23 cellular contexts compared by ENCODE assay signal in genomic region chr14:89648510-89648909, GRCh38.
DNase-seq lines count a peak whose midpoint lies in the region; ATAC-seq, FAIRE-seq and TF ChIP-seq lines count a peak whose summit lies in the region.
"Had no signal": no experiment of that assay in that cellular context is flagged by ENCODE, and none has a peak within 500 bp of the region (broad histone marks: within the 10 kb centered on the region; RNA-seq: fewer than 3 reads in every experiment).

No MANE protein-coding gene starts in this region.

- H3K79me2 ChIP-seq in keratinocyte (ENCODE audit: control insufficient read depth, insufficient read depth, low read length), result no peaks in the 10 kb centered on the region

- H3K9ac ChIP-seq in keratinocyte (ENCODE audit: control insufficient read depth, extremely low read depth, insufficient read depth, low read length), result no peak overlapping the region
- H3K9ac ChIP-seq: BLaER1, GM23248 had no signal

- dilution Hi-C loops in keratinocyte (cut with MboI; ENCODE audit: extremely low pct_ligation_motif_present, low sequenced_read_pairs), result no loop called here

- H3K9me1 ChIP-seq in keratinocyte (ENCODE audit: control insufficient read depth, extremely low read depth, insufficient read depth, low read length), result no peaks in the 10 kb centered on the region

- H3K4me2 ChIP-seq in keratinocyte (ENCODE audit: control insufficient read depth, extremely low read depth, insufficient read depth, low read depth, low read length), result no peak overlapping the region
- H3K4me2 ChIP-seq: BLaER1 had no signal

- no peak overlapping the region for H3K4me3 Mint-ChIP-seq in activated T-helper 2 cell treated with anti-CD3 and anti-CD28 coated beads, Interferon-gamma antibody, Interleukin-2, Interleukin-4, amounts not matched to agents 10 μg/mL and 5 μg/mL and 100 μg/mL, durations not matched to agents 14 hours and 24 hours and 36 hours (ENCODE audit: low read depth)
- no peak overlapping the region for H3K4me3 Mint-ChIP-seq in naive thymus-derived CD4-positive, alpha-beta T cell
- H3K4me3 Mint-ChIP-seq in activated CD8-positive, alpha-beta T cell treated with anti-CD3 and anti-CD28 coated beads for 36 hours, result no peak overlapping the region
- H3K4me3 Mint-ChIP-seq: CD4-positive, alpha-beta T cell had no signal

- H3K9me3 ChIP-seq in keratinocyte (ENCODE audit: control insufficient read depth, low read depth, low read length), result no peaks in the 10 kb centered on the region
- H3K9me3 ChIP-seq in naive thymus-derived CD4-positive, alpha-beta T cell (ENCODE audit: control insufficient read depth in 2 of 3, low read length in 3 of 3), result no peaks in the 10 kb centered on the region
- H3K9me3 ChIP-seq: BLaER1, HAP-1 had no signal

- ATAC-seq in naive thymus-derived CD4-positive, alpha-beta T cell, result peak; percentile 52
- no peak for ATAC-seq in GM21529 (IDR thresholded peaks at IDR 0.05; ENCODE audit: unreplicated experiment)
- ATAC-seq in activated CD8-positive, alpha-beta T cell treated with anti-CD3 and anti-CD28 coated beads for 36 hours, result no peak
- ATAC-seq: Panc1 had no signal

- POLR2A ChIA-PET in naive thymus-derived CD4-positive, alpha-beta T cell (lab: Charles Lee), result interaction anchor here (0.7 to 0.8 kb wide), 2 partner anchors 9 to 12 kb away, joined by 3 read pairs; no protein-coding TSS in a partner anchor
- POLR2A ChIA-PET in activated CD8-positive, alpha-beta T cell treated with anti-CD3 and anti-CD28 coated beads for 36 hours (lab: Charles Lee), result interaction anchor here (0.8 kb wide), 1 partner anchor 18 kb away, joined by 3 read pairs; no protein-coding TSS in a partner anchor

- H4K20me1 ChIP-seq in keratinocyte (ENCODE audit: control insufficient read depth, extremely low read depth, insufficient read depth, low read length), result no peaks in the 10 kb centered on the region
- H4K20me1 ChIP-seq: BLaER1 had no signal

- TF ChIP-seq CTCF in keratinocyte (optimal IDR thresholded peaks at IDR 0.05 in 1 of 3, IDR thresholded peaks at IDR 0.05 in 1 of 3, conservative IDR thresholded peaks at IDR 0.05 in 1 of 3; ENCODE audit: extremely low read depth in 1 of 3, insufficient read depth in 2 of 3, low read length in 3 of 3), result no peak
- no peak for TF ChIP-seq CTCF in activated CD8-positive, alpha-beta T cell treated with anti-CD3 and anti-CD28 coated beads for 36 hours (IDR thresholded peaks at IDR 0.05)

- peaks cover 28% of the 10 kb centered on the region for H3K4me1 Mint-ChIP-seq in activated T-helper 2 cell treated with anti-CD3 and anti-CD28 coated beads, Interferon-gamma antibody, Interleukin-2, Interleukin-4, amounts not matched to agents 10 μg/mL and 5 μg/mL and 100 μg/mL, durations not matched to agents 14 hours and 24 hours and 36 hours (ENCODE audit: low read depth)
- H3K4me1 Mint-ChIP-seq in naive thymus-derived CD4-positive, alpha-beta T cell, result peaks cover 1 to 26% (median 11%) of the 10 kb centered on the region in 7 donors
- peaks cover 35% of the 10 kb centered on the region for H3K4me1 Mint-ChIP-seq in activated CD8-positive, alpha-beta T cell treated with anti-CD3 and anti-CD28 coated beads for 36 hours (ENCODE audit: low read depth)

- H2AFZ ChIP-seq in keratinocyte (ENCODE audit: control insufficient read depth, low read length), result no peak overlapping the region
- H2AFZ ChIP-seq: GM23248 had no signal

- peaks cover 15% of the 10 kb centered on the region for H3K9me3 Mint-ChIP-seq in activated T-helper 2 cell treated with anti-CD3 and anti-CD28 coated beads, Interferon-gamma antibody, Interleukin-2, Interleukin-4, amounts not matched to agents 10 μg/mL and 5 μg/mL and 100 μg/mL, durations not matched to agents 14 hours and 24 hours and 36 hours
- H3K9me3 Mint-ChIP-seq in naive thymus-derived CD4-positive, alpha-beta T cell, result peaks cover 0 to 2% (median 0%) of the 10 kb centered on the region in 11 donors
- H3K9me3 Mint-ChIP-seq in activated CD8-positive, alpha-beta T cell treated with anti-CD3 and anti-CD28 coated beads for 36 hours, result no peaks in the 10 kb centered on the region
- H3K9me3 Mint-ChIP-seq: CD4-positive, alpha-beta T cell had no signal

- no peaks in the 10 kb centered on the region for H3K36me3 ChIP-seq in keratinocyte (ENCODE audit: control insufficient read depth in 2 of 2, extremely low read depth in 1 of 2, insufficient read depth in 2 of 2, low read length in 2 of 2)
- no peaks in the 10 kb centered on the region for H3K36me3 ChIP-seq in naive thymus-derived CD4-positive, alpha-beta T cell (ENCODE audit: control insufficient read depth in 2 of 3, insufficient read depth in 3 of 3, low read length in 3 of 3)
- H3K36me3 ChIP-seq: BLaER1, HAP-1 had no signal

- H3K36me3 Mint-ChIP-seq in activated T-helper 2 cell treated with anti-CD3 and anti-CD28 coated beads, Interferon-gamma antibody, Interleukin-2, Interleukin-4, amounts not matched to agents 10 μg/mL and 5 μg/mL and 100 μg/mL, durations not matched to agents 14 hours and 24 hours and 36 hours (ENCODE audit: low read depth), result peaks cover 10% of the 10 kb centered on the region
- H3K36me3 Mint-ChIP-seq in naive thymus-derived CD4-positive, alpha-beta T cell, result peaks cover 0 to 5% (median 0%) of the 10 kb centered on the region in 5 donors
- peaks cover 5% of the 10 kb centered on the region for H3K36me3 Mint-ChIP-seq in activated CD8-positive, alpha-beta T cell treated with anti-CD3 and anti-CD28 coated beads for 36 hours (ENCODE audit: low read depth)

- H3K4me3 ChIP-seq in keratinocyte (ENCODE audit: control insufficient read depth in 2 of 3, extremely low read depth in 1 of 3, insufficient read depth in 2 of 3, low read depth in 1 of 3, low read length in 3 of 3), result no peak overlapping the region
- no peak overlapping the region for H3K4me3 ChIP-seq in naive thymus-derived CD4-positive, alpha-beta T cell (ENCODE audit: low read length)
- H3K4me3 ChIP-seq: BLaER1, GM23248, HAP-1 had no signal

- no peak overlapping the region for H3K27ac ChIP-seq in keratinocyte (ENCODE audit: control insufficient read depth, insufficient read depth, low read length)
- H3K27ac ChIP-seq in naive thymus-derived CD4-positive, alpha-beta T cell (ENCODE audit: low read depth, low read length), result no peak overlapping the region
- H3K27ac ChIP-seq: BLaER1, GM23248 had no signal

- peak; percentile 23 for FAIRE-seq in keratinocyte (lab: Jason Lieb, UNC)

- H3K4me1 ChIP-seq in keratinocyte (ENCODE audit: control insufficient read depth, extremely low read depth, insufficient read depth, low read length), result no peaks in the 10 kb centered on the region
- no peaks in the 10 kb centered on the region for H3K4me1 ChIP-seq in naive thymus-derived CD4-positive, alpha-beta T cell (ENCODE audit: control insufficient read depth in 2 of 2, insufficient read depth in 2 of 2, low read length in 2 of 2)

- H3K27me3 ChIP-seq in keratinocyte (ENCODE audit: control insufficient read depth, extremely low read depth, insufficient read depth, low read length), result no peaks in the 10 kb centered on the region
- no peaks in the 10 kb centered on the region for H3K27me3 ChIP-seq in naive thymus-derived CD4-positive, alpha-beta T cell (ENCODE audit: control insufficient read depth in 2 of 2, insufficient read depth in 2 of 2, low read length in 2 of 2)
- H3K27me3 ChIP-seq: BLaER1 had no signal

- H3K27ac Mint-ChIP-seq in activated T-helper 2 cell treated with anti-CD3 and anti-CD28 coated beads, Interferon-gamma antibody, Interleukin-2, Interleukin-4, amounts not matched to agents 10 μg/mL and 5 μg/mL and 100 μg/mL, durations not matched to agents 14 hours and 24 hours and 36 hours, result peak overlapping the region; percentile 4
- no peak overlapping the region for H3K27ac Mint-ChIP-seq in naive thymus-derived CD4-positive, alpha-beta T cell
- no peak overlapping the region for H3K27ac Mint-ChIP-seq in activated CD8-positive, alpha-beta T cell treated with anti-CD3 and anti-CD28 coated beads for 36 hours
- H3K27ac Mint-ChIP-seq: CD4-positive, alpha-beta T cell had no signal

- no peaks in the 10 kb centered on the region for H3K27me3 Mint-ChIP-seq in activated T-helper 2 cell treated with anti-CD3 and anti-CD28 coated beads, Interferon-gamma antibody, Interleukin-2, Interleukin-4, amounts not matched to agents 10 μg/mL and 5 μg/mL and 100 μg/mL, durations not matched to agents 14 hours and 24 hours and 36 hours (ENCODE audit: low read depth)
- H3K27me3 Mint-ChIP-seq in naive thymus-derived CD4-positive, alpha-beta T cell, result peaks cover 0 to 3% (median 0%) of the 10 kb centered on the region in 5 donors
- H3K27me3 Mint-ChIP-seq in activated CD8-positive, alpha-beta T cell treated with anti-CD3 and anti-CD28 coated beads for 36 hours, result no peaks in the 10 kb centered on the region
- H3K27me3 Mint-ChIP-seq: CD4-positive, alpha-beta T cell had no signal

- DNase-seq in HuH-7 (ENCODE audit: low spot score) (peak; percentile 79), keratinocyte (ENCODE audit: low read depth, low spot score) (no peak), NCI-H226 (no peak)
- no peak for DNase-seq in activated T-helper 2 cell treated with anti-CD3 and anti-CD28 coated beads, Interferon-gamma antibody, Interleukin-2, Interleukin-4, amounts not matched to agents 10 μg/mL and 5 μg/mL and 100 μg/mL, durations not matched to agents 14 hours and 24 hours and 36 hours (ENCODE audit: low spot score)
- no peak for DNase-seq in naive thymus-derived CD4-positive, alpha-beta T cell
- no peak for DNase-seq in activated CD8-positive, alpha-beta T cell treated with anti-CD3 and anti-CD28 coated beads for 36 hours
- DNase-seq: CD4-positive, alpha-beta T cell; COR-L47; DMS79; GM23248; KBM-7; MM.1S; NCI-H1092; NCI-H146; NCI-H2029; NCI-H2227 treated with DMSO at 0.1 percent for 48 hours; NCI-H510A treated with DMSO at 0.1 percent for 48 hours; NCI-H748 treated with DMSO at 0.1 percent for 48 hours; SIG-M5 had no signal

- intact Hi-C loops in activated T-helper 2 cell treated with anti-CD3 and anti-CD28 coated beads, Interferon-gamma antibody, Interleukin-2, Interleukin-4, amounts not matched to agents 10 μg/mL and 5 μg/mL and 100 μg/mL, durations not matched to agents 14 hours and 24 hours and 36 hours (cut with micrococcal nuclease), result no loop called here
- intact Hi-C loops in naive thymus-derived CD4-positive, alpha-beta T cell (cut with micrococcal nuclease), result no loop called here
- intact Hi-C loops in activated CD8-positive, alpha-beta T cell treated with anti-CD3 and anti-CD28 coated beads for 36 hours (cut with micrococcal nuclease), result no loop called here

- CTCF ChIA-PET in naive thymus-derived CD4-positive, alpha-beta T cell (lab: Charles Lee), result interaction anchor here (0.8 kb wide), 1 partner anchor 70 kb away, joined by 3 read pairs; no protein-coding TSS in a partner anchor
- CTCF ChIA-PET in activated CD8-positive, alpha-beta T cell treated with anti-CD3 and anti-CD28 coated beads for 36 hours (lab: Charles Lee), result no interaction called here
